Comparison of ENCODE assay signal across 8 cellular contexts in the genomic region with DNA sequence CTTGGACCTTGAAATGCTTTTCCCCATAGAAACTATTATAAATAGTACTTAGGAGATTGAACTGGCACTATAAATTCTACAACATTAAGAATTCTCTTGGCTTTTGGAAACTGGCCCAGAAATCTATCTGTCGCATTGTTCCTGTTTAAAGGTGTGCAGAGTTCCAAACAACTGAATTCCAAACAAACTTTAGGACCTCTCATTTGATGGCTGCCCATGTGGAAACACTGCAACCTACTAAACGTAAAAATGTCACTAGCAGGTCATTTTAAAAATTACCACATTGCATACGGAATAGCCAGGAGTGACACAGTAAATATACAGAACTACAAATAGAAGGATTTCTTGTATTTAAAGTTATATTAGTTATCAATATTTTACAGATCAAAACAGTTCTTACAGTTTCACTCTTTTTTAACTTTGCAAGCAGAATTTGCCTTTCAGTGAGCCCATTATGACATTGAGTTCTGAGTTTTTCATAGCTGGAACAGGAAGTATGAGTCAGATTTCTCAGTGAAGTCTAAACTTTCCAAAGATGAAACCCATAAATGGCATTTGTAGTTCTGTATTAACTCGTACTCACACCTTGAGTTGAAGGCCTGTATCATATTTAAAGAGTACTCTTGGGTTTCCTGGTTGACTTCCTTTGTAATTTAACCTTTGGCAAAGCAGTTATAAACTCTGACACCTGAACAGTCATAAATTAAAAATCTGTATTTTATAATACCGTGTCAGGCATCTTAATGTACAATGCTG.
DNase-seq lines count a peak whose midpoint lies in the region; ATAC-seq and TF ChIP-seq lines count a peak whose summit lies in the region.

No MANE protein-coding gene starts in this region.

- no peaks in the 10 kb centered on the region for H3K9me1 ChIP-seq in IMR-90 (ENCODE audit: insufficient read depth, low read length)

- POLR2A ChIA-PET in IMR-90 (lab: Charles Lee; ENCODE audit: unreplicated experiment) = no interaction called here

- H3K27ac Mint-ChIP-seq in nephron = peak overlapping the region; percentile 7 to 89 (median 42)

- H3K4me1 ChIP-seq in IMR-90 (ENCODE audit: control insufficient read depth, insufficient read depth, low read length) = peaks cover 6% of the 10 kb centered on the region

- H3K9me3 ChIP-seq in IMR-90 (ENCODE audit: control insufficient read depth, insufficient read depth, low read length) = no peaks in the 10 kb centered on the region

- peak overlapping the region; percentile 68 for H2BK5ac ChIP-seq in IMR-90 (ENCODE audit: low read depth, low read length, poor library complexity, severe bottlenecking)

- no peaks in the 10 kb centered on the region for H3K79me1 ChIP-seq in IMR-90 (ENCODE audit: low read depth in 1 of 2, low read length in 2 of 2)

- no TSS peak for BruUV-seq in IMR-90 (replicated peaks; lab: Mats Ljungman, UMichigan)

- H3K9me3 Mint-ChIP-seq in nephron = no peaks in the 10 kb centered on the region

- H2AK5ac ChIP-seq in IMR-90 (ENCODE audit: low read depth, low read length) = no peak overlapping the region

- H3K9ac ChIP-seq in IMR-90 (ENCODE audit: low read depth, low read length) = no peak overlapping the region

- no peak overlapping the region; the same call in 1 of the 2 replicates for H4K5ac ChIP-seq in IMR-90 (ENCODE audit: low read depth, low read length)

- H2BK120ac ChIP-seq in IMR-90 (ENCODE audit: low read depth, low read length) = peak overlapping the region; percentile 89

- DNase-seq in NCI-H1105 treated with DMSO at 0.1 percent for 48 hours (lab: John Stamatoyannopoulos, UW) (peak; percentile 31), NCI-H1105 (lab: John Stamatoyannopoulos, UW) (no peak), IMR-90 (peak; percentile 76), amniotic epithelial cell (ENCODE audit: low read depth) (peak; percentile 52), T1000 (lab: John Stamatoyannopoulos, UW) (no peak)
- DNase-seq in central memory CD4-positive, alpha-beta T cell = no peak

- CTCF ChIA-PET in IMR-90 (lab: Yijun Ruan, JAX) = interaction anchor here (0.7 to 2.0 kb wide), 3 partner anchors 11 to 161 kb away, joined by 3 to 5 read pairs (median 3); no protein-coding TSS in a partner anchor

- H3K4me1 Mint-ChIP-seq in nephron = peaks cover 16% of the 10 kb centered on the region

- no peak overlapping the region for H3K14ac ChIP-seq in IMR-90 (replicated peaks; ENCODE audit: low read depth, low read length)

- H3K27me3 ChIP-seq in IMR-90 (ENCODE audit: control insufficient read depth, insufficient read depth, low read length) = no peaks in the 10 kb centered on the region

- no peak overlapping the region for H3K4me3 ChIP-seq in IMR-90 (ENCODE audit: insufficient read depth, low read depth, low read length)

- no peaks in the 10 kb centered on the region for H3K36me3 ChIP-seq in IMR-90 (ENCODE audit: control insufficient read depth, insufficient read depth, low read length)

- no peaks in the 10 kb centered on the region for H4K20me1 ChIP-seq in IMR-90 (ENCODE audit: insufficient read depth, low read length)

- no peak for TF ChIP-seq RAD21 in IMR-90 (IDR thresholded peaks at IDR 0.05; ENCODE audit: low read length)

- 0 out of 2 replicates have a peak overlapping the region, but pooled peaks have one; percentile 52 for H3K18ac ChIP-seq in IMR-90 (ENCODE audit: low read depth, low read length)

- in situ Hi-C loops in IMR-90 (cut with MboI; ENCODE audit: low sequenced_read_pairs) = no loop called here

- H3K36me3 Mint-ChIP-seq in nephron (ENCODE audit: low read depth) = no peaks in the 10 kb centered on the region

- peak overlapping the region; percentile 49; the same call in 1 of the 2 replicates for H3K4me2 ChIP-seq in IMR-90 (ENCODE audit: low read depth, low read length)

- no peak for TF ChIP-seq POLR2A in IMR-90 (IDR thresholded peaks at IDR 0.05; ENCODE audit: low read depth, low read length)

- H2BK15ac ChIP-seq in IMR-90 (ENCODE audit: low read depth, low read length) = no peak overlapping the region

- no CpG with 5 or more reads among the region's 5 CpGs for WGBS in IMR-90 (ENCODE audit: extremely low coverage in 2 of 2, insufficient read length in 1 of 2), 2 experiments

- no peaks in the 10 kb centered on the region for H3K27me3 Mint-ChIP-seq in nephron (ENCODE audit: low read depth)

- H3K56ac ChIP-seq in IMR-90 (ENCODE audit: extremely low read depth, insufficient read depth, low read length) = no peak overlapping the region

- 0 out of 2 replicates have a peak overlapping the region, but pooled peaks have one; percentile 1 for H3K4ac ChIP-seq in IMR-90 (ENCODE audit: low read depth, low read length)

- no peak overlapping the region for H3K27ac ChIP-seq in IMR-90 (ENCODE audit: insufficient read depth, low read length)

- peak; percentile 99 for ATAC-seq in GM21619 (IDR thresholded peaks at IDR 0.05; ENCODE audit: unreplicated experiment)
- ATAC-seq in IMR-90 (ENCODE audit: low read depth) = peak; percentile 82

- no peak overlapping the region for H3K4me3 Mint-ChIP-seq in nephron

- no peak overlapping the region for H2AFZ ChIP-seq in IMR-90 (replicated peaks; ENCODE audit: low read length, poor library complexity)

- H3K23ac ChIP-seq in IMR-90 (ENCODE audit: low read depth, low read length) = no peak overlapping the region

- H4K8ac ChIP-seq in IMR-90 (ENCODE audit: low read depth in 2 of 2, low read length in 2 of 2) = peak overlapping the region in 1 of 2 experiments; percentile 48; a peak in 3 of 4 replicates

- dilution Hi-C loops in IMR-90 (cut with HindIII; ENCODE audit: low sequenced_read_pairs, unreplicated experiment) = no loop called here

- H2BK20ac ChIP-seq in IMR-90 (ENCODE audit: low read depth, low read length) = peak overlapping the region; percentile 94

- H2AK9ac ChIP-seq in IMR-90 (replicated peaks; ENCODE audit: low read depth, low read length, poor library complexity) = no peak overlapping the region

- H4K91ac ChIP-seq in IMR-90 (ENCODE audit: insufficient read depth, low read depth, low read length) = no peak overlapping the region

- no peak for TF ChIP-seq CTCF in IMR-90 (conservative IDR thresholded peaks at IDR 0.05; ENCODE audit: low read depth, low read length)
- TF ChIP-seq CTCF in nephron (IDR thresholded peaks at IDR 0.05; ENCODE audit: unreplicated experiment in 3 of 3) = no peak

- intact Hi-C loops in IMR-90 (cut with micrococcal nuclease) = loop anchor here (10.0 kb wide), 1 partner anchor 140 kb away; no protein-coding TSS in a partner anchor

TF ChIP-seq in IMR-90, 13 proteins besides CTCF, POLR2A, EP300 and RAD21:
- TF ChIP-seq CHD1 (IDR thresholded peaks at IDR 0.05; ENCODE audit: low read depth, low read length) = no peak
- peak; percentile 56; the same call in 1 of the 2 replicates for TF ChIP-seq FOS (IDR thresholded peaks at IDR 0.05; ENCODE audit: low read depth, low read length)

Comparison
In these comparisons a context has a peak if more than half of its experiments do, and no peak if none do; other contexts are left out.
1. DNase-seq: peak in NCI-H1105 treated with DMSO at 0.1 percent for 48 hours (single experiment), IMR-90 (single experiment) and amniotic epithelial cell (single experiment); none in NCI-H1105 (single experiment), T1000 (single experiment) and central memory CD4-positive, alpha-beta T cell (single experiment).